Comparison of ENCODE assay signal across 8 cellular contexts in genomic region chr17:6701719-6702118, GRCh38. TPM values are rescaled to one million over a fixed set of nuclear protein-coding genes. Genes with fewer than 3 reads are reported as not detected.
DNase-seq lines count a peak whose midpoint lies in the region; ATAC-seq, FAIRE-seq and TF ChIP-seq lines count a peak whose summit lies in the region.

No MANE protein-coding gene starts in this region.

- peak; percentile 55 for ATAC-seq in CD8-positive, alpha-beta T cell
- ATAC-seq in IMR-90 (ENCODE audit: low read depth) (peak; percentile 75), lower lobe of right lung (peak; percentile 53 to 59), GM18868 (IDR thresholded peaks at IDR 0.05; ENCODE audit: unreplicated experiment) (no peak)

- H4K20me1 ChIP-seq in IMR-90 (ENCODE audit: insufficient read depth, low read length), result no peaks in the 10 kb centered on the region

- no peak for TF ChIP-seq POLR2A in IMR-90 (IDR thresholded peaks at IDR 0.05; ENCODE audit: low read depth, low read length)

- CTCF ChIA-PET in CD8-positive, alpha-beta T cell (lab: Charles Lee), result interaction anchor here (0.8 to 2.8 kb wide), 3 partner anchors 36 to 229 kb away, joined by 3 to 9 read pairs (median 4); no protein-coding TSS in a partner anchor
- CTCF ChIA-PET in IMR-90 (lab: Yijun Ruan, JAX), result interaction anchor here (0.9 kb wide), 1 partner anchor 50 kb away, joined by 3 read pairs; no protein-coding TSS in a partner anchor

- H4K91ac ChIP-seq in IMR-90 (ENCODE audit: insufficient read depth, low read depth, low read length), result no peak overlapping the region

- FAIRE-seq in frontal cortex (lab: Jason Lieb, UNC), result no peak

- H3K23ac ChIP-seq in IMR-90 (ENCODE audit: low read depth, low read length), result no peak overlapping the region

- in situ Hi-C loops in IMR-90 (cut with MboI; ENCODE audit: low sequenced_read_pairs), result no loop called here

- H4K8ac ChIP-seq in IMR-90 (ENCODE audit: low read depth in 2 of 2, low read length in 2 of 2), result no peak overlapping the region

- H3K9me3 ChIP-seq in CD8-positive, alpha-beta T cell (ENCODE audit: low read length), result no peaks in the 10 kb centered on the region
- no peaks in the 10 kb centered on the region for H3K9me3 ChIP-seq in IMR-90 (ENCODE audit: control insufficient read depth, insufficient read depth, low read length)
- H3K9me3 ChIP-seq in lower lobe of right lung, result no peaks in the 10 kb centered on the region

- H3K14ac ChIP-seq in IMR-90 (replicated peaks; ENCODE audit: low read depth, low read length), result no peak overlapping the region

- 80% methylated on average over 1 of the region's 11 CpGs; no CpG with 5 or more reads in 1 of the 2 experiments for WGBS in IMR-90 (ENCODE audit: extremely low coverage in 2 of 2, insufficient read length in 1 of 2), 2 experiments

- no peak overlapping the region for H3K4me3 ChIP-seq in CD8-positive, alpha-beta T cell (ENCODE audit: low read depth, low read length)
- no peak overlapping the region for H3K4me3 ChIP-seq in IMR-90 (ENCODE audit: insufficient read depth, low read depth, low read length)
- no peak overlapping the region for H3K4me3 ChIP-seq in lower lobe of right lung

- BruUV-seq in IMR-90 (replicated peaks; lab: Mats Ljungman, UMichigan), result no TSS peak

- H3K36me3 ChIP-seq in CD8-positive, alpha-beta T cell (ENCODE audit: insufficient read depth, low read length), result no peaks in the 10 kb centered on the region
- H3K36me3 ChIP-seq in IMR-90 (ENCODE audit: control insufficient read depth, insufficient read depth, low read length) (no peaks in the 10 kb centered on the region), lower lobe of right lung (no peaks in the 10 kb centered on the region)

- H3K9me3 Mint-ChIP-seq in CD8-positive, alpha-beta T cell, result no peaks in the 10 kb centered on the region
- no peaks in the 10 kb centered on the region for H3K9me3 Mint-ChIP-seq in activated T-cell treated with anti-CD3 and anti-CD28 coated beads, Interleukin-2, amount 50 U/mL, for 24 hours

- H3K27ac ChIP-seq in CD8-positive, alpha-beta T cell (ENCODE audit: low read depth, low read length), result no peak overlapping the region
- no peak overlapping the region for H3K27ac ChIP-seq in IMR-90 (ENCODE audit: insufficient read depth, low read length)
- H3K27ac ChIP-seq in lower lobe of right lung, result no peak overlapping the region

- peak in 3 of 7 experiments; percentile 16 to 34 (median 19) for DNase-seq in CD8-positive, alpha-beta T cell
- DNase-seq in IMR-90 (no peak), lower lobe of right lung (no peak), activated gamma-delta T cell treated with Interleukin-2 at 50 U/mL for 16 hours (no peak), NCI-H2171 treated with DMSO at 0.1 percent for 48 hours (lab: John Stamatoyannopoulos, UW) (no peak), frontal cortex (ENCODE audit: low spot score in 2 of 2) (no peak)
- DNase-seq in activated T-cell treated with anti-CD3 and anti-CD28 coated beads, Interleukin-2, amount 50 U/mL, for 24 hours, result peak; percentile 49

- no peak overlapping the region for H3K18ac ChIP-seq in IMR-90 (ENCODE audit: low read depth, low read length)

- no peak overlapping the region for H2BK20ac ChIP-seq in IMR-90 (ENCODE audit: low read depth, low read length)

- no peaks in the 10 kb centered on the region for H3K79me1 ChIP-seq in IMR-90 (ENCODE audit: low read depth in 1 of 2, low read length in 2 of 2)

- no peak overlapping the region for H3K4me3 Mint-ChIP-seq in CD8-positive, alpha-beta T cell
- no peak overlapping the region for H3K4me3 Mint-ChIP-seq in activated T-cell treated with anti-CD3 and anti-CD28 coated beads, Interleukin-2, amount 50 U/mL, for 24 hours

- no peak overlapping the region for H2AK5ac ChIP-seq in IMR-90 (ENCODE audit: low read depth, low read length)

- H3K4me2 ChIP-seq in IMR-90 (ENCODE audit: low read depth, low read length), result no peak overlapping the region

- dilution Hi-C loops in IMR-90 (cut with HindIII; ENCODE audit: low sequenced_read_pairs, unreplicated experiment), result no loop called here

- no peak overlapping the region for H3K27ac Mint-ChIP-seq in CD8-positive, alpha-beta T cell
- H3K27ac Mint-ChIP-seq in activated T-cell treated with anti-CD3 and anti-CD28 coated beads, Interleukin-2, amount 50 U/mL, for 24 hours, result no peak overlapping the region

- H2AK9ac ChIP-seq in IMR-90 (replicated peaks; ENCODE audit: low read depth, low read length, poor library complexity), result no peak overlapping the region

- no peaks in the 10 kb centered on the region for H3K4me1 ChIP-seq in CD8-positive, alpha-beta T cell (ENCODE audit: insufficient read depth, low read length)
- H3K4me1 ChIP-seq in IMR-90 (ENCODE audit: control insufficient read depth, insufficient read depth, low read length), result no peaks in the 10 kb centered on the region
- no peaks in the 10 kb centered on the region for H3K4me1 ChIP-seq in lower lobe of right lung

- no peaks in the 10 kb centered on the region for H3K27me3 ChIP-seq in CD8-positive, alpha-beta T cell (ENCODE audit: insufficient read depth, low read length)
- H3K27me3 ChIP-seq in IMR-90 (ENCODE audit: control insufficient read depth, insufficient read depth, low read length), result peaks cover 13% of the 10 kb centered on the region; the same call in 1 of the 2 replicates
- peaks cover 13% of the 10 kb centered on the region for H3K27me3 ChIP-seq in lower lobe of right lung (ENCODE audit: low read depth)

- peaks cover 15% of the 10 kb centered on the region for H3K27me3 Mint-ChIP-seq in CD8-positive, alpha-beta T cell (ENCODE audit: low read depth)
- H3K27me3 Mint-ChIP-seq in activated T-cell treated with anti-CD3 and anti-CD28 coated beads, Interleukin-2, amount 50 U/mL, for 24 hours, result peaks cover 8% of the 10 kb centered on the region

- peak; percentile 25 for TF ChIP-seq CTCF in CD8-positive, alpha-beta T cell (IDR thresholded peaks at IDR 0.05)
- TF ChIP-seq CTCF in IMR-90 (conservative IDR thresholded peaks at IDR 0.05; ENCODE audit: low read depth, low read length) (peak; percentile 29; the same call in 1 of the 2 replicates), lower lobe of right lung (IDR thresholded peaks at IDR 0.05) (peak; percentile 36)

- peaks cover 4% of the 10 kb centered on the region for H3K4me1 Mint-ChIP-seq in CD8-positive, alpha-beta T cell (ENCODE audit: low read depth)
- peaks cover 3% of the 10 kb centered on the region for H3K4me1 Mint-ChIP-seq in activated T-cell treated with anti-CD3 and anti-CD28 coated beads, Interleukin-2, amount 50 U/mL, for 24 hours (ENCODE audit: low read depth)

- H4K5ac ChIP-seq in IMR-90 (ENCODE audit: low read depth, low read length), result no peak overlapping the region

- TF ChIP-seq RAD21 in IMR-90 (IDR thresholded peaks at IDR 0.05; ENCODE audit: low read length), result no peak

- no peaks in the 10 kb centered on the region for H3K9me1 ChIP-seq in IMR-90 (ENCODE audit: insufficient read depth, low read length)

- H3K56ac ChIP-seq in IMR-90 (ENCODE audit: extremely low read depth, insufficient read depth, low read length), result no peak overlapping the region; the same call in 1 of the 2 replicates

- H2BK15ac ChIP-seq in IMR-90 (ENCODE audit: low read depth, low read length), result no peak overlapping the region

- no peak overlapping the region for H2BK120ac ChIP-seq in IMR-90 (ENCODE audit: low read depth, low read length)

- POLR2A ChIA-PET in CD8-positive, alpha-beta T cell (lab: Charles Lee), result no interaction called here
- POLR2A ChIA-PET in IMR-90 (lab: Charles Lee; ENCODE audit: unreplicated experiment), result no interaction called here

- H2BK5ac ChIP-seq in IMR-90 (ENCODE audit: low read depth, low read length, poor library complexity, severe bottlenecking), result no peak overlapping the region

- no peaks in the 10 kb centered on the region for H3K36me3 Mint-ChIP-seq in CD8-positive, alpha-beta T cell
- no peaks in the 10 kb centered on the region for H3K36me3 Mint-ChIP-seq in activated T-cell treated with anti-CD3 and anti-CD28 coated beads, Interleukin-2, amount 50 U/mL, for 24 hours (ENCODE audit: low read depth)

- no peak overlapping the region for H3K4ac ChIP-seq in IMR-90 (ENCODE audit: low read depth, low read length)

- no peak overlapping the region for H3K9ac ChIP-seq in IMR-90 (ENCODE audit: low read depth, low read length)

- intact Hi-C loops in CD8-positive, alpha-beta T cell (cut with DNase I, micrococcal nuclease), result loop anchor here in 1 of 2 experiments (10.0 kb wide), 1 partner anchor 227 kb away; no protein-coding TSS in a partner anchor
- intact Hi-C loops in IMR-90 (cut with micrococcal nuclease) (no loop called here), lower lobe of right lung (cut with DNase I) (no loop called here)

- H2AFZ ChIP-seq in IMR-90 (replicated peaks; ENCODE audit: low read length, poor library complexity), result no peak overlapping the region

TF ChIP-seq in IMR-90, 13 proteins besides CTCF, POLR2A, EP300 and RAD21 (continues in another document):
- no peak for TF ChIP-seq SMC3 (IDR thresholded peaks at IDR 0.05; ENCODE audit: low read depth, low read length)
- TF ChIP-seq CHD1 (IDR thresholded peaks at IDR 0.05; ENCODE audit: low read depth, low read length), result no peak
- TF ChIP-seq FOS (IDR thresholded peaks at IDR 0.05; ENCODE audit: low read depth, low read length), result no peak
- no peak for TF ChIP-seq NFE2L2 (IDR thresholded peaks at IDR 0.05; ENCODE audit: low read depth, low read length)

RNA-seq across cellular contexts. Expression of gene SLC13A5, which starts 11.4 kb away (rescaled TPM):
- total RNA-seq in CD8-positive, alpha-beta T cell, result not detected
- total RNA-seq in IMR-90 (2012; rRNA removed) (not detected in 2 replicates), lower lobe of right lung (not detected), frontal cortex (0.41 TPM)
- polyA plus RNA-seq in IMR-90 (2012; rRNA removed), result not detected in 2 replicates
- not detected in 2 replicates for polyA plus RNA-seq in IMR-90 (2012; cell fraction: cytosol; rRNA removed)
- not detected in 2 replicates for polyA plus RNA-seq in IMR-90 (2012; cell fraction: nucleus; rRNA removed; ENCODE audit: low replicate concordance)

RNA-seq across cellular contexts. Expression of gene C17orf100, which starts 50.2 kb away (rescaled TPM):
- total RNA-seq in CD8-positive, alpha-beta T cell, result under 1 TPM; 0.39 to 0.73 TPM
- total RNA-seq in IMR-90 (2012; rRNA removed), result 0.18 and 0.28 TPM in 2 replicates
- polyA plus RNA-seq in IMR-90 (2012; rRNA removed), result 1.8 and 2.9 TPM in 2 replicates
- 1.8 and 2.8 TPM in 2 replicates for polyA plus RNA-seq in IMR-90 (2012; cell fraction: cytosol; rRNA removed)
- 1.4 and 1.8 TPM in 2 replicates for polyA plus RNA-seq in IMR-90 (2012; cell fraction: nucleus; rRNA removed; ENCODE audit: low replicate concordance)
- total RNA-seq in lower lobe of right lung, result 1.9 TPM
- 2.9 TPM for total RNA-seq in frontal cortex

RNA-seq across cellular contexts. Expression of gene MED31, which starts 50.3 kb away (rescaled TPM):
- 10 to 100 TPM; 21.4 to 25.6 TPM for total RNA-seq in CD8-positive, alpha-beta T cell
- total RNA-seq in IMR-90 (2012; rRNA removed) (5.6 and 8.1 TPM in 2 replicates), lower lobe of right lung (17.4 TPM), frontal cortex (19.2 TPM)
- 11.6 and 13.9 TPM in 2 replicates for polyA plus RNA-seq in IMR-90 (2012; rRNA removed)
- polyA plus RNA-seq in IMR-90 (2012; cell fraction: cytosol; rRNA removed), result 2.4 and 9.5 TPM in 2 replicates
- polyA plus RNA-seq in IMR-90 (2012; cell fraction: nucleus; rRNA removed; ENCODE audit: low replicate concordance), result 0.83 and 9.7 TPM in 2 replicates

RNA-seq across cellular contexts. Expression of gene XAF1, which starts 54.1 kb away (rescaled TPM):
- 10 to 100 TPM; 13.9 to 16.3 TPM for total RNA-seq in CD8-positive, alpha-beta T cell
- 1.7 and 3.9 TPM in 2 replicates for total RNA-seq in IMR-90 (2012; rRNA removed)
- 0.50 and 1.3 TPM in 2 replicates for polyA plus RNA-seq in IMR-90 (2012; rRNA removed)
- polyA plus RNA-seq in IMR-90 (2012; cell fraction: cytosol; rRNA removed), result 1.3 and 2.5 TPM in 2 replicates
- 1.5 and 1.9 TPM in 2 replicates for polyA plus RNA-seq in IMR-90 (2012; cell fraction: nucleus; rRNA removed; ENCODE audit: low replicate concordance)
- 129 TPM for total RNA-seq in lower lobe of right lung
- 2.0 TPM for total RNA-seq in frontal cortex
